ENCODE assay signal across 10 cellular contexts in genomic region chr10:8049874-8050560, GRCh38. TPM values are rescaled to one million over a fixed set of nuclear protein-coding genes. Genes with fewer than 3 reads are reported as not detected.
DNase-seq lines count a peak whose midpoint lies in the region; ATAC-seq and TF ChIP-seq lines count a peak whose summit lies in the region.
"Had no signal": no experiment of that assay in that cellular context is flagged by ENCODE, and none has a peak within 500 bp of the region (broad histone marks: within the 10 kb centered on the region; RNA-seq: fewer than 3 reads in every experiment).

No MANE protein-coding gene starts in this region.

- H3K4me3 Mint-ChIP-seq in activated naive CD4-positive, alpha-beta T cell treated with anti-CD3 and anti-CD28 coated beads, Interleukin-2, amount 10 ng/mL, durations not matched to agents 7 days and 5 days: peak overlapping the region; percentile 52

- H3K27ac ChIP-seq in ascending aorta (no peak overlapping the region), lower lobe of right lung (no peak overlapping the region), tibial nerve (no peak overlapping the region)
- H3K27ac ChIP-seq: HL-60 had no signal

- H3K4me1 Mint-ChIP-seq in activated naive CD4-positive, alpha-beta T cell treated with anti-CD3 and anti-CD28 coated beads, Interleukin-2, amount 10 ng/mL, durations not matched to agents 7 days and 5 days: peaks cover 55% of the 10 kb centered on the region

- H3K4me1 ChIP-seq in ascending aorta (peaks cover 25 to 37% of the 10 kb centered on the region in 2 donors), lower lobe of right lung (peaks cover 69% of the 10 kb centered on the region), tibial nerve (peaks cover 0 to 79% (median 61%) of the 10 kb centered on the region in 4 donors)

- no peak for ATAC-seq in lower lobe of right lung

- peaks cover 6% of the 10 kb centered on the region for H3K36me3 Mint-ChIP-seq in activated naive CD4-positive, alpha-beta T cell treated with anti-CD3 and anti-CD28 coated beads, Interleukin-2, amount 10 ng/mL, durations not matched to agents 7 days and 5 days

- TF ChIP-seq POLR2A in tibial nerve (IDR thresholded peaks at IDR 0.05): no peak

- CTCF ChIA-PET in activated naive CD4-positive, alpha-beta T cell treated with anti-CD3 and anti-CD28 coated beads, Interleukin-2, amount 10 ng/mL, durations not matched to agents 7 days and 5 days (lab: Charles Lee): interaction anchor here (1.3 kb wide), 1 partner anchor 525 kb away, joined by 4 read pairs; no protein-coding TSS in a partner anchor

- intact Hi-C loops in ascending aorta (cut with DNase I): loop anchor here (2.0 kb wide), 1 partner anchor 15 kb away; no protein-coding TSS in a partner anchor
- intact Hi-C loops in lower lobe of right lung (cut with DNase I): no loop called here

- peak overlapping the region; percentile 52 for H3K27ac Mint-ChIP-seq in activated naive CD4-positive, alpha-beta T cell treated with anti-CD3 and anti-CD28 coated beads, Interleukin-2, amount 10 ng/mL, durations not matched to agents 7 days and 5 days

- 2 to 3% methylated on average over 39 to 44 of the region's 68 CpGs for WGBS in tibial nerve, 2 donors

- no peak for TF ChIP-seq EP300 in tibial nerve (IDR thresholded peaks at IDR 0.05)

- no peaks in the 10 kb centered on the region for H3K9me3 Mint-ChIP-seq in activated naive CD4-positive, alpha-beta T cell treated with anti-CD3 and anti-CD28 coated beads, Interleukin-2, amount 10 ng/mL, durations not matched to agents 7 days and 5 days

- peaks cover 64% of the 10 kb centered on the region for H3K27me3 ChIP-seq in ascending aorta
- peaks cover 100% of the 10 kb centered on the region for H3K27me3 ChIP-seq in lower lobe of right lung (ENCODE audit: low read depth)
- H3K27me3 ChIP-seq in tibial nerve: peaks cover 5 to 100% of the 10 kb centered on the region in 2 donors

- H3K4me3 ChIP-seq in ascending aorta: peak overlapping the region; percentile 63
- H3K4me3 ChIP-seq in lower lobe of right lung: peak overlapping the region; percentile 49
- peak overlapping the region; percentile 16 to 48 (median 33) for H3K4me3 ChIP-seq in tibial nerve

- DNase-seq in activated naive CD4-positive, alpha-beta T cell treated with anti-CD3 and anti-CD28 coated beads, Interleukin-2, amount 10 ng/mL, durations not matched to agents 7 days and 5 days: no peak
- no peak for DNase-seq in activated naive CD4-positive, alpha-beta T cell (lab: John Stamatoyannopoulos, UW)
- no peak for DNase-seq in ascending aorta (ENCODE audit: low spot score in 2 of 2)
- no peak for DNase-seq in lower lobe of right lung
- no peak for DNase-seq in tibial nerve (ENCODE audit: low spot score in 2 of 2)
- no peak for DNase-seq in NCI-H1930 (lab: John Stamatoyannopoulos, UW)
- DNase-seq in G401 (ENCODE audit: low spot score): no peak
- no peak for DNase-seq in activated CD4-positive, alpha-beta T cell treated with anti-CD3 and anti-CD28 coated beads for 1 hour
- DNase-seq: activated naive CD4-positive, alpha-beta T cell treated with Interleukin-2 at 50 U/mL for 16 hours had no signal

- H3K36me3 ChIP-seq in ascending aorta (no peaks in the 10 kb centered on the region), lower lobe of right lung (no peaks in the 10 kb centered on the region), tibial nerve (no peaks in the 10 kb centered on the region)

- peaks cover 93% of the 10 kb centered on the region for H3K27me3 Mint-ChIP-seq in activated naive CD4-positive, alpha-beta T cell treated with anti-CD3 and anti-CD28 coated beads, Interleukin-2, amount 10 ng/mL, durations not matched to agents 7 days and 5 days

- H3K9me3 ChIP-seq in ascending aorta: no peaks in the 10 kb centered on the region
- H3K9me3 ChIP-seq in lower lobe of right lung: no peaks in the 10 kb centered on the region
- no peaks in the 10 kb centered on the region for H3K9me3 ChIP-seq in tibial nerve

- no peak for TF ChIP-seq CTCF in ascending aorta (IDR thresholded peaks at IDR 0.05)
- no peak for TF ChIP-seq CTCF in lower lobe of right lung (IDR thresholded peaks at IDR 0.05)
- no peak for TF ChIP-seq CTCF in tibial nerve (IDR thresholded peaks at IDR 0.05)

- in situ Hi-C loops in G401 (cut with HindIII; ENCODE audit: low sequenced_read_pairs): no loop called here

RNA-seq across cellular contexts. Expression of gene GATA3, which starts 4.5 kb away (rescaled TPM):
- total RNA-seq in ascending aorta (not detected), lower lobe of right lung (4.6 TPM), tibial nerve (under 1 TPM in 1 of 4 donors, not detected in 3; 0.60 TPM)
- total RNA-seq in G401 (2014; rRNA removed; shearing (Covaris generic)): not detected in 2 replicates
